Comparison of ENCODE assay signal across 3 cellular contexts in the genomic region with DNA sequence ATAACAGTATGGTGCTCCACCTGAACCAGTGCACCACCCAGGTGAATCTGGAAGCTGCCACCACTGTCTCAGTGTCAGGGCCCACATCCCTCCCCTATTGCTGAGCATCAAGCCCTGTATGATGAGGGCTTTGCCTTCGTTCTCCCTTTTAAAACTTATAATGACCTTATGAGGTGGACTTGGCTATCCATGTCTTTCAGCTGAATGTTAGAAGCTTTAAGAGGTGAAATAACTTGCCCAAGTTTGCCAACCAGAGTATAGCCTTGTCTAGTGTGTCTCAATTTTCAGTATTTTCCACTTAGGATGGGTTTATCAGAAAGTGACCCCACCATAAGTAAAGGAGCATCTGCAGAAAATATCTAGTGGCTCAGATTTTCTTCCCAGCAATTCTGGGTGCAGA.
TF ChIP-seq lines count a peak whose summit lies in the region.

No MANE protein-coding gene starts in this region.

TF ChIP-seq in GM23338, 12 proteins besides CTCF, POLR2A, EP300 and RAD21:
- TF ChIP-seq, protein P1, sequence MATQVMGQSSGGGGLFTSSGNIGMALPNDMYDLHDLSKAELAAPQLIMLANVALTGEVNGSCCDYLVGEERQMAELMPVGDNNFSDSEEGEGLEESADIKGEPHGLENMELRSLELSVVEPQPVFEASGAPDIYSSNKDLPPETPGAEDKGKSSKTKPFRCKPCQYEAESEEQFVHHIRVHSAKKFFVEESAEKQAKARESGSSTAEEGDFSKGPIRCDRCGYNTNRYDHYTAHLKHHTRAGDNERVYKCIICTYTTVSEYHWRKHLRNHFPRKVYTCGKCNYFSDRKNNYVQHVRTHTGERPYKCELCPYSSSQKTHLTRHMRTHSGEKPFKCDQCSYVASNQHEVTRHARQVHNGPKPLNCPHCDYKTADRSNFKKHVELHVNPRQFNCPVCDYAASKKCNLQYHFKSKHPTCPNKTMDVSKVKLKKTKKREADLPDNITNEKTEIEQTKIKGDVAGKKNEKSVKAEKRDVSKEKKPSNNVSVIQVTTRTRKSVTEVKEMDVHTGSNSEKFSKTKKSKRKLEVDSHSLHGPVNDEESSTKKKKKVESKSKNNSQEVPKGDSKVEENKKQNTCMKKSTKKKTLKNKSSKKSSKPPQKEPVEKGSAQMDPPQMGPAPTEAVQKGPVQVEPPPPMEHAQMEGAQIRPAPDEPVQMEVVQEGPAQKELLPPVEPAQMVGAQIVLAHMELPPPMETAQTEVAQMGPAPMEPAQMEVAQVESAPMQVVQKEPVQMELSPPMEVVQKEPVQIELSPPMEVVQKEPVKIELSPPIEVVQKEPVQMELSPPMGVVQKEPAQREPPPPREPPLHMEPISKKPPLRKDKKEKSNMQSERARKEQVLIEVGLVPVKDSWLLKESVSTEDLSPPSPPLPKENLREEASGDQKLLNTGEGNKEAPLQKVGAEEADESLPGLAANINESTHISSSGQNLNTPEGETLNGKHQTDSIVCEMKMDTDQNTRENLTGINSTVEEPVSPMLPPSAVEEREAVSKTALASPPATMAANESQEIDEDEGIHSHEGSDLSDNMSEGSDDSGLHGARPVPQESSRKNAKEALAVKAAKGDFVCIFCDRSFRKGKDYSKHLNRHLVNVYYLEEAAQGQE (IDR thresholded peaks at IDR 0.05; ENCODE audit: unreplicated experiment), result no peak
- TF ChIP-seq ZNF114 (CRISPR knock-in tag; IDR thresholded peaks at IDR 0.05), result no peak
- no peak for TF ChIP-seq NANOG (IDR thresholded peaks at IDR 0.05; ENCODE audit: borderline replicate concordance)
- TF ChIP-seq STAT1 (IDR thresholded peaks at IDR 0.05; ENCODE audit: unreplicated experiment), result no peak
TF ChIP-seq in GM23338: peak in this region for 0.

TF ChIP-seq in HEK293, 187 proteins besides CTCF, POLR2A, EP300 and RAD21:
- TF ChIP-seq ZNF558 (tag by site-specific recombination; IDR thresholded peaks at IDR 0.05) (peak; percentile 96), SCRT1 (tag by site-specific recombination; IDR thresholded peaks at IDR 0.05; ENCODE audit: borderline replicate concordance) (no peak)

TF ChIP-seq in K562, 482 proteins besides CTCF, POLR2A, EP300 and RAD21:
- TF ChIP-seq, protein P2, sequence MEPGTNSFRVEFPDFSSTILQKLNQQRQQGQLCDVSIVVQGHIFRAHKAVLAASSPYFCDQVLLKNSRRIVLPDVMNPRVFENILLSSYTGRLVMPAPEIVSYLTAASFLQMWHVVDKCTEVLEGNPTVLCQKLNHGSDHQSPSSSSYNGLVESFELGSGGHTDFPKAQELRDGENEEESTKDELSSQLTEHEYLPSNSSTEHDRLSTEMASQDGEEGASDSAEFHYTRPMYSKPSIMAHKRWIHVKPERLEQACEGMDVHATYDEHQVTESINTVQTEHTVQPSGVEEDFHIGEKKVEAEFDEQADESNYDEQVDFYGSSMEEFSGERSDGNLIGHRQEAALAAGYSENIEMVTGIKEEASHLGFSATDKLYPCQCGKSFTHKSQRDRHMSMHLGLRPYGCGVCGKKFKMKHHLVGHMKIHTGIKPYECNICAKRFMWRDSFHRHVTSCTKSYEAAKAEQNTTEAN (CRISPR knock-in tag; IDR thresholded peaks at IDR 0.05), result no peak
- TF ChIP-seq ZNF41 (CRISPR knock-in tag; conservative IDR thresholded peaks at IDR 0.05), result no peak
- no peak for TF ChIP-seq ZNF830 (CRISPR knock-in tag; IDR thresholded peaks at IDR 0.05)
- no peak for TF ChIP-seq RBM15 (IDR thresholded peaks at IDR 0.05; ENCODE audit: insufficient read depth, low read length)
- no peak for TF ChIP-seq PURB (CRISPR knock-in tag; IDR thresholded peaks at IDR 0.05; ENCODE audit: low read depth)
- TF ChIP-seq SP2 (IDR thresholded peaks at IDR 0.05; ENCODE audit: extremely low read depth, low read depth, low read length, poor library complexity, severe bottlenecking), result no peak
- TF ChIP-seq, protein P3, sequence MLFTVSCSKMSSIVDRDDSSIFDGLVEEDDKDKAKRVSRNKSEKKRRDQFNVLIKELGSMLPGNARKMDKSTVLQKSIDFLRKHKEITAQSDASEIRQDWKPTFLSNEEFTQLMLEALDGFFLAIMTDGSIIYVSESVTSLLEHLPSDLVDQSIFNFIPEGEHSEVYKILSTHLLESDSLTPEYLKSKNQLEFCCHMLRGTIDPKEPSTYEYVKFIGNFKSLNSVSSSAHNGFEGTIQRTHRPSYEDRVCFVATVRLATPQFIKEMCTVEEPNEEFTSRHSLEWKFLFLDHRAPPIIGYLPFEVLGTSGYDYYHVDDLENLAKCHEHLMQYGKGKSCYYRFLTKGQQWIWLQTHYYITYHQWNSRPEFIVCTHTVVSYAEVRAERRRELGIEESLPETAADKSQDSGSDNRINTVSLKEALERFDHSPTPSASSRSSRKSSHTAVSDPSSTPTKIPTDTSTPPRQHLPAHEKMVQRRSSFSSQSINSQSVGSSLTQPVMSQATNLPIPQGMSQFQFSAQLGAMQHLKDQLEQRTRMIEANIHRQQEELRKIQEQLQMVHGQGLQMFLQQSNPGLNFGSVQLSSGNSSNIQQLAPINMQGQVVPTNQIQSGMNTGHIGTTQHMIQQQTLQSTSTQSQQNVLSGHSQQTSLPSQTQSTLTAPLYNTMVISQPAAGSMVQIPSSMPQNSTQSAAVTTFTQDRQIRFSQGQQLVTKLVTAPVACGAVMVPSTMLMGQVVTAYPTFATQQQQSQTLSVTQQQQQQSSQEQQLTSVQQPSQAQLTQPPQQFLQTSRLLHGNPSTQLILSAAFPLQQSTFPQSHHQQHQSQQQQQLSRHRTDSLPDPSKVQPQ (CRISPR knock-in tag; IDR thresholded peaks at IDR 0.05; ENCODE audit: borderline replicate concordance), result no peak
- TF ChIP-seq ELF4 (CRISPR knock-in tag; IDR thresholded peaks at IDR 0.05), result no peak
- TF ChIP-seq PTTG1 (tag; IDR thresholded peaks at IDR 0.05; ENCODE audit: low read depth), result no peak
- TF ChIP-seq, protein P4, sequence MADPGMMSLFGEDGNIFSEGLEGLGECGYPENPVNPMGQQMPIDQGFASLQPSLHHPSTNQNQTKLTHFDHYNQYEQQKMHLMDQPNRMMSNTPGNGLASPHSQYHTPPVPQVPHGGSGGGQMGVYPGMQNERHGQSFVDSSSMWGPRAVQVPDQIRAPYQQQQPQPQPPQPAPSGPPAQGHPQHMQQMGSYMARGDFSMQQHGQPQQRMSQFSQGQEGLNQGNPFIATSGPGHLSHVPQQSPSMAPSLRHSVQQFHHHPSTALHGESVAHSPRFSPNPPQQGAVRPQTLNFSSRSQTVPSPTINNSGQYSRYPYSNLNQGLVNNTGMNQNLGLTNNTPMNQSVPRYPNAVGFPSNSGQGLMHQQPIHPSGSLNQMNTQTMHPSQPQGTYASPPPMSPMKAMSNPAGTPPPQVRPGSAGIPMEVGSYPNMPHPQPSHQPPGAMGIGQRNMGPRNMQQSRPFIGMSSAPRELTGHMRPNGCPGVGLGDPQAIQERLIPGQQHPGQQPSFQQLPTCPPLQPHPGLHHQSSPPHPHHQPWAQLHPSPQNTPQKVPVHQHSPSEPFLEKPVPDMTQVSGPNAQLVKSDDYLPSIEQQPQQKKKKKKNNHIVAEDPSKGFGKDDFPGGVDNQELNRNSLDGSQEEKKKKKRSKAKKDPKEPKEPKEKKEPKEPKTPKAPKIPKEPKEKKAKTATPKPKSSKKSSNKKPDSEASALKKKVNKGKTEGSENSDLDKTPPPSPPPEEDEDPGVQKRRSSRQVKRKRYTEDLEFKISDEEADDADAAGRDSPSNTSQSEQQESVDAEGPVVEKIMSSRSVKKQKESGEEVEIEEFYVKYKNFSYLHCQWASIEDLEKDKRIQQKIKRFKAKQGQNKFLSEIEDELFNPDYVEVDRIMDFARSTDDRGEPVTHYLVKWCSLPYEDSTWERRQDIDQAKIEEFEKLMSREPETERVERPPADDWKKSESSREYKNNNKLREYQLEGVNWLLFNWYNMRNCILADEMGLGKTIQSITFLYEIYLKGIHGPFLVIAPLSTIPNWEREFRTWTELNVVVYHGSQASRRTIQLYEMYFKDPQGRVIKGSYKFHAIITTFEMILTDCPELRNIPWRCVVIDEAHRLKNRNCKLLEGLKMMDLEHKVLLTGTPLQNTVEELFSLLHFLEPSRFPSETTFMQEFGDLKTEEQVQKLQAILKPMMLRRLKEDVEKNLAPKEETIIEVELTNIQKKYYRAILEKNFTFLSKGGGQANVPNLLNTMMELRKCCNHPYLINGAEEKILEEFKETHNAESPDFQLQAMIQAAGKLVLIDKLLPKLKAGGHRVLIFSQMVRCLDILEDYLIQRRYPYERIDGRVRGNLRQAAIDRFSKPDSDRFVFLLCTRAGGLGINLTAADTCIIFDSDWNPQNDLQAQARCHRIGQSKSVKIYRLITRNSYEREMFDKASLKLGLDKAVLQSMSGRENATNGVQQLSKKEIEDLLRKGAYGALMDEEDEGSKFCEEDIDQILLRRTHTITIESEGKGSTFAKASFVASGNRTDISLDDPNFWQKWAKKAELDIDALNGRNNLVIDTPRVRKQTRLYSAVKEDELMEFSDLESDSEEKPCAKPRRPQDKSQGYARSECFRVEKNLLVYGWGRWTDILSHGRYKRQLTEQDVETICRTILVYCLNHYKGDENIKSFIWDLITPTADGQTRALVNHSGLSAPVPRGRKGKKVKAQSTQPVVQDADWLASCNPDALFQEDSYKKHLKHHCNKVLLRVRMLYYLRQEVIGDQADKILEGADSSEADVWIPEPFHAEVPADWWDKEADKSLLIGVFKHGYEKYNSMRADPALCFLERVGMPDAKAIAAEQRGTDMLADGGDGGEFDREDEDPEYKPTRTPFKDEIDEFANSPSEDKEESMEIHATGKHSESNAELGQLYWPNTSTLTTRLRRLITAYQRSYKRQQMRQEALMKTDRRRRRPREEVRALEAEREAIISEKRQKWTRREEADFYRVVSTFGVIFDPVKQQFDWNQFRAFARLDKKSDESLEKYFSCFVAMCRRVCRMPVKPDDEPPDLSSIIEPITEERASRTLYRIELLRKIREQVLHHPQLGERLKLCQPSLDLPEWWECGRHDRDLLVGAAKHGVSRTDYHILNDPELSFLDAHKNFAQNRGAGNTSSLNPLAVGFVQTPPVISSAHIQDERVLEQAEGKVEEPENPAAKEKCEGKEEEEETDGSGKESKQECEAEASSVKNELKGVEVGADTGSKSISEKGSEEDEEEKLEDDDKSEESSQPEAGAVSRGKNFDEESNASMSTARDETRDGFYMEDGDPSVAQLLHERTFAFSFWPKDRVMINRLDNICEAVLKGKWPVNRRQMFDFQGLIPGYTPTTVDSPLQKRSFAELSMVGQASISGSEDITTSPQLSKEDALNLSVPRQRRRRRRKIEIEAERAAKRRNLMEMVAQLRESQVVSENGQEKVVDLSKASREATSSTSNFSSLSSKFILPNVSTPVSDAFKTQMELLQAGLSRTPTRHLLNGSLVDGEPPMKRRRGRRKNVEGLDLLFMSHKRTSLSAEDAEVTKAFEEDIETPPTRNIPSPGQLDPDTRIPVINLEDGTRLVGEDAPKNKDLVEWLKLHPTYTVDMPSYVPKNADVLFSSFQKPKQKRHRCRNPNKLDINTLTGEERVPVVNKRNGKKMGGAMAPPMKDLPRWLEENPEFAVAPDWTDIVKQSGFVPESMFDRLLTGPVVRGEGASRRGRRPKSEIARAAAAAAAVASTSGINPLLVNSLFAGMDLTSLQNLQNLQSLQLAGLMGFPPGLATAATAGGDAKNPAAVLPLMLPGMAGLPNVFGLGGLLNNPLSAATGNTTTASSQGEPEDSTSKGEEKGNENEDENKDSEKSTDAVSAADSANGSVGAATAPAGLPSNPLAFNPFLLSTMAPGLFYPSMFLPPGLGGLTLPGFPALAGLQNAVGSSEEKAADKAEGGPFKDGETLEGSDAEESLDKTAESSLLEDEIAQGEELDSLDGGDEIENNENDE (IDR thresholded peaks at IDR 0.05; ENCODE audit: low read depth, low read length), result no peak
- no peak for TF ChIP-seq POLR2G (IDR thresholded peaks at IDR 0.05; ENCODE audit: low read depth, low read length)
- TF ChIP-seq, protein P5, sequence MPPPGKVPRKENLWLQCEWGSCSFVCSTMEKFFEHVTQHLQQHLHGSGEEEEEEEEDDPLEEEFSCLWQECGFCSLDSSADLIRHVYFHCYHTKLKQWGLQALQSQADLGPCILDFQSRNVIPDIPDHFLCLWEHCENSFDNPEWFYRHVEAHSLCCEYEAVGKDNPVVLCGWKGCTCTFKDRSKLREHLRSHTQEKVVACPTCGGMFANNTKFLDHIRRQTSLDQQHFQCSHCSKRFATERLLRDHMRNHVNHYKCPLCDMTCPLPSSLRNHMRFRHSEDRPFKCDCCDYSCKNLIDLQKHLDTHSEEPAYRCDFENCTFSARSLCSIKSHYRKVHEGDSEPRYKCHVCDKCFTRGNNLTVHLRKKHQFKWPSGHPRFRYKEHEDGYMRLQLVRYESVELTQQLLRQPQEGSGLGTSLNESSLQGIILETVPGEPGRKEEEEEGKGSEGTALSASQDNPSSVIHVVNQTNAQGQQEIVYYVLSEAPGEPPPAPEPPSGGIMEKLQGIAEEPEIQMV (tag; conservative IDR thresholded peaks at IDR 0.05; ENCODE audit: low read depth), result no peak
- TF ChIP-seq ZNF76 (CRISPR knock-in tag; IDR thresholded peaks at IDR 0.05; ENCODE audit: borderline replicate concordance), result no peak
- no peak for TF ChIP-seq SETDB1 (IDR thresholded peaks at IDR 0.05; ENCODE audit: low read length)
- TF ChIP-seq ILF3 (IDR thresholded peaks at IDR 0.05; ENCODE audit: borderline replicate concordance), result no peak
- TF ChIP-seq ZKSCAN8 (CRISPR knock-in tag; IDR thresholded peaks at IDR 0.05), result no peak
- TF ChIP-seq THRAP3 (IDR thresholded peaks at IDR 0.05; ENCODE audit: borderline replicate concordance), result no peak
